Comparison of ENCODE assay signal across 1 cellular context in genomic region chr6:27503436-27504030, GRCh38.
TF ChIP-seq lines count a peak whose summit lies in the region.

No MANE protein-coding gene starts in this region.

TF ChIP-seq in HepG2, 621 proteins besides CTCF, POLR2A, EP300 and RAD21 (continued from another document):
- TF ChIP-seq DBP (CRISPR knock-in tag; IDR thresholded peaks at IDR 0.05; ENCODE audit: not compliant biosample characterization), result no peak
